9 cellular contexts compared by ENCODE assay signal in the genomic region with DNA sequence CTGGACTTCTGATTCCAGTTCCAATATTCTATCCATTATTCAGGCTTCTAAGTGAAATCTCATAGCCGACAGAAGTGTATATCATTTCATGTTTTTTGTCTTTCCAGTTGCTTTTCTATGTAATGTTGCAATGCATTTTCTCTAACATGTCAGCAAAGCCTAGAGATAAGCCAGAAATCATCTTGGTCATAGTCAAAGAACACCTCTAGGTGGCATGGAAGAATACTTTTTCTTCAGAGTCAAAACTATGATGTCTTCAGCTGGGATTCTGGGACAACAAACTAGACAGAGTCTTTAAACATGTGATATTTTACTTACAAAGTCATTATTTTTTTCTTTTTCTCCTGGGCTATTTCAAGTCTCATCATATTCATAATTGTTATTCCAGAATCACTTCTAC. TPM values are rescaled to one million over a fixed set of nuclear protein-coding genes. Genes with fewer than 3 reads are reported as not detected.
A peak's percentile ranks its signal among the peaks of the same experiment; 100 is the strongest.
DNase-seq lines count a peak whose midpoint lies in the region; ATAC-seq, FAIRE-seq and TF ChIP-seq lines count a peak whose summit lies in the region.
"Had no signal": no experiment of that assay in that cellular context is flagged by ENCODE, and none has a peak within 500 bp of the region (broad histone marks: within the 10 kb centered on the region; RNA-seq: fewer than 3 reads in every experiment).

No MANE protein-coding gene starts in this region.

- POLR2A ChIA-PET in A549 (lab: Yijun Ruan, JAX), result no interaction called here
- POLR2A ChIA-PET in K562 (lab: Yijun Ruan, JAX), result interaction anchor here (0.6 kb wide), 1 partner anchor 30 kb away, joined by 3 read pairs; no protein-coding TSS in a partner anchor

- H3K27me3 ChIP-seq in K562 (ENCODE audit: control insufficient read depth in 2 of 2, insufficient read depth in 2 of 2, low read length in 2 of 2) (peaks cover 0 to 8% of the 10 kb centered on the region in 2 experiments; a peak in 2 of 5 replicates), smooth muscle cell (ENCODE audit: low read depth) (peaks cover 54% of the 10 kb centered on the region), thyroid gland (no peaks in the 10 kb centered on the region)

- no peak overlapping the region for H3K27ac Mint-ChIP-seq in effector memory CD8-positive, alpha-beta T cell
- H3K27ac Mint-ChIP-seq: naive thymus-derived CD4-positive, alpha-beta T cell had no signal

- H3K9ac ChIP-seq in K562 (ENCODE audit: insufficient read depth in 1 of 2, low read depth in 2 of 2, low read length in 2 of 2), result no peak overlapping the region
- no peak overlapping the region for H3K9ac ChIP-seq in smooth muscle cell (ENCODE audit: low read depth)

- no peaks in the 10 kb centered on the region for H3K36me3 Mint-ChIP-seq in effector memory CD8-positive, alpha-beta T cell (ENCODE audit: insufficient read depth)
- H3K36me3 Mint-ChIP-seq: naive thymus-derived CD4-positive, alpha-beta T cell had no signal

- 3% methylated on average over 1 of the region's 1 CpG for WGBS in A549 (ENCODE audit: missing lambda C conversion rate)
- 6% methylated on average over 1 of the region's 1 CpG for WGBS in K562 (ENCODE audit: insufficient coverage, low coverage, missing lambda C conversion rate)
- 45% methylated on average over 1 of the region's 1 CpG for WGBS in smooth muscle cell (ENCODE audit: low lambda C conversion rate)
- WGBS in thyroid gland, 2 donors, result 74 to 80% methylated on average over 1 of the region's 1 CpG

- DNase-seq in A549 (ENCODE audit: low read depth in 1 of 2, low spot score in 1 of 2) (peak in 1 of 2 experiments; percentile 24), K562 (ENCODE audit: extremely low read depth in 1 of 4, low spot score in 3 of 4) (peak in 1 of 4 experiments; percentile 23), smooth muscle cell (lab: John Stamatoyannopoulos, UW; ENCODE audit: unreplicated experiment) (no peak), thyroid gland (no peak)
- no peak for DNase-seq in effector memory CD8-positive, alpha-beta T cell
- DNase-seq in activated T-cell treated with anti-CD3 and anti-CD28 coated beads, Interleukin-2, amount 50 U/mL, for 1 hour, result no peak

- TF ChIP-seq RAD21 in A549 (conservative IDR thresholded peaks at IDR 0.05 in 1 of 2, IDR thresholded peaks at IDR 0.05 in 1 of 2), result peak in 1 of 2 experiments; percentile 27; a peak in 1 of 5 replicates
- TF ChIP-seq RAD21 in K562 (CRISPR knock-in tag; conservative IDR thresholded peaks at IDR 0.05 in 1 of 2, IDR thresholded peaks at IDR 0.05 in 1 of 2), result peak; percentile 34 to 76; a peak in 3 of 4 replicates

- TF ChIP-seq EP300 in A549 (IDR thresholded peaks at IDR 0.05), result no peak
- TF ChIP-seq EP300 in K562 (IDR thresholded peaks at IDR 0.05; ENCODE audit: low read length), result no peak

- no peak for TF ChIP-seq POLR2A in A549 (IDR thresholded peaks at IDR 0.05; ENCODE audit: low read length)
- no peak for TF ChIP-seq POLR2A in K562 (conservative IDR thresholded peaks at IDR 0.05)
- TF ChIP-seq POLR2A in thyroid gland (IDR thresholded peaks at IDR 0.05), result no peak

- no TSS peak for BruUV-seq in K562 (replicated peaks; lab: Mats Ljungman, UMichigan)

- H3K4me1 ChIP-seq in A549 (peaks cover 6% of the 10 kb centered on the region; the same call in 1 of the 3 replicates), K562 (replicated peaks in 1 of 2; ENCODE audit: control insufficient read depth in 2 of 2, insufficient read depth in 2 of 2, low read length in 2 of 2) (peaks cover 0 to 5% of the 10 kb centered on the region in 2 experiments; a peak in 2 of 5 replicates), smooth muscle cell (ENCODE audit: low read depth) (peaks cover 3% of the 10 kb centered on the region), thyroid gland (peaks cover 0 to 13% of the 10 kb centered on the region in 2 donors)

- CTCF ChIA-PET in A549 (lab: Yijun Ruan, JAX) (interaction anchor here (1.1 to 1.4 kb wide), 4 partner anchors 36 to 159 kb away, joined by 3 to 6 read pairs (median 4); a partner anchor contains a TSS), K562 (lab: Yijun Ruan, JAX; ENCODE audit: low intra/inter-chr PET ratio) (interaction anchor here (0.8 to 1.5 kb wide), 4 partner anchors 60 to 117 kb away, joined by 3 to 7 read pairs (median 5); no protein-coding TSS in a partner anchor)

- H3K4me1 Mint-ChIP-seq in effector memory CD8-positive, alpha-beta T cell (ENCODE audit: low read depth in 2 of 2), result peaks cover 7 to 11% of the 10 kb centered on the region in 2 donors

- H3F3A ChIP-seq in smooth muscle cell (ENCODE audit: low read depth), result no peaks in the 10 kb centered on the region

- FAIRE-seq in A549 (lab: Jason Lieb, UNC) (no peak), K562 (lab: Jason Lieb, UNC) (peak; percentile 32)

- ATAC-seq in A549, result peak; percentile 66 to 72; a peak in 3 of 6 replicates
- peak; percentile 45 for ATAC-seq in GM18870 (IDR thresholded peaks at IDR 0.05; ENCODE audit: unreplicated experiment)
- peak; percentile 45 for ATAC-seq in HG03565 (IDR thresholded peaks at IDR 0.05; ENCODE audit: unreplicated experiment)
- ATAC-seq in K562, result peak; percentile 82
- ATAC-seq in effector memory CD8-positive, alpha-beta T cell (replicated peaks), result no peak
- ATAC-seq: naive thymus-derived CD4-positive, alpha-beta T cell had no signal

- no peak overlapping the region for H2AFZ ChIP-seq in K562 (ENCODE audit: low read depth, low read length)
- no peak overlapping the region for H2AFZ ChIP-seq in smooth muscle cell (ENCODE audit: low read depth)

- no peaks in the 10 kb centered on the region for H3K79me2 ChIP-seq in K562 (ENCODE audit: control insufficient read depth, insufficient read depth, low read length)
- no peaks in the 10 kb centered on the region for H3K79me2 ChIP-seq in smooth muscle cell (ENCODE audit: low read depth)

- H3K27me3 Mint-ChIP-seq in effector memory CD8-positive, alpha-beta T cell, result peaks cover 41 to 58% of the 10 kb centered on the region in 2 donors

- intact Hi-C loops in K562 (cut with micrococcal nuclease), result loop anchor here (2.0 kb wide), 1 partner anchor 108 kb away; no protein-coding TSS in a partner anchor
- intact Hi-C loops in thyroid gland (cut with DNase I), result no loop called here

- H3K4me3 Mint-ChIP-seq in effector memory CD8-positive, alpha-beta T cell, result no peak overlapping the region
- H3K4me3 Mint-ChIP-seq: naive thymus-derived CD4-positive, alpha-beta T cell had no signal

- no peaks in the 10 kb centered on the region for H3K9me3 Mint-ChIP-seq in effector memory CD8-positive, alpha-beta T cell

- in situ Hi-C loops in K562 (cut with MboI), result no loop called here

- no peak overlapping the region for H3K4me3 ChIP-seq in A549
- no peak overlapping the region for H3K4me3 ChIP-seq in K562
- no peak overlapping the region for H3K4me3 ChIP-seq in smooth muscle cell
- H3K4me3 ChIP-seq in thyroid gland (replicated peaks in 1 of 3), result no peak overlapping the region

- H3K4me2 ChIP-seq in A549, result no peak overlapping the region
- H3K4me2 ChIP-seq in K562 (ENCODE audit: insufficient read depth, low read length), result no peak overlapping the region
- no peak overlapping the region for H3K4me2 ChIP-seq in smooth muscle cell

- H3K36me3 ChIP-seq in K562 (ENCODE audit: control insufficient read depth, insufficient read depth, low read length), result no peaks in the 10 kb centered on the region
- no peaks in the 10 kb centered on the region for H3K36me3 ChIP-seq in smooth muscle cell (ENCODE audit: low read depth)
- H3K36me3 ChIP-seq in thyroid gland, result no peaks in the 10 kb centered on the region

- H3K9me1 ChIP-seq in K562 (ENCODE audit: control insufficient read depth, insufficient read depth, low read length), result no peaks in the 10 kb centered on the region

- H3K9me3 ChIP-seq in A549, result no peaks in the 10 kb centered on the region
- no peaks in the 10 kb centered on the region for H3K9me3 ChIP-seq in K562 (replicated peaks; ENCODE audit: control insufficient read depth, insufficient read depth, low read depth, low read length)
- H3K9me3 ChIP-seq in smooth muscle cell (replicated peaks; ENCODE audit: low read depth), result no peaks in the 10 kb centered on the region
- no peaks in the 10 kb centered on the region for H3K9me3 ChIP-seq in thyroid gland

- H4K20me1 ChIP-seq in K562 (replicated peaks; ENCODE audit: control insufficient read depth, insufficient read depth, low read length), result no peaks in the 10 kb centered on the region; the same call in 1 of the 2 replicates
- no peaks in the 10 kb centered on the region for H4K20me1 ChIP-seq in smooth muscle cell (ENCODE audit: low read depth)

- no peak overlapping the region for H3K27ac ChIP-seq in A549
- H3K27ac ChIP-seq in K562 (ENCODE audit: extremely low read depth, low read depth, low read length), result no peak overlapping the region
- no peak overlapping the region for H3K27ac ChIP-seq in smooth muscle cell (ENCODE audit: low read depth)
- H3K27ac ChIP-seq in thyroid gland, result no peak overlapping the region

- TF ChIP-seq CTCF in A549 (IDR thresholded peaks at IDR 0.05), result peak; percentile 16; the same call in 1 of the 3 replicates
- TF ChIP-seq CTCF in K562 (IDR thresholded peaks at IDR 0.05 in 2 of 3, conservative IDR thresholded peaks at IDR 0.05 in 1 of 3; ENCODE audit: insufficient read depth in 2 of 3, low read depth in 1 of 3, low read length in 3 of 3), result peak; percentile 16 to 39 (median 23); a peak in 3 of 6 replicates
- TF ChIP-seq CTCF in smooth muscle cell (IDR thresholded peaks at IDR 0.05; ENCODE audit: borderline replicate concordance, insufficient read depth, poor library complexity, severe bottlenecking), result peak; percentile 35
- no peak for TF ChIP-seq CTCF in thyroid gland (IDR thresholded peaks at IDR 0.05)

RNA-seq across cellular contexts. Expression of a gene that starts 4.4 kb away (rescaled TPM):
- polyA plus RNA-seq in A549 (2011; rRNA removed) (1.0 and 1.1 TPM in 2 replicates), A549 (2017; fragmentation: RNase III; extraction: RNeasy Plus Mini Kit Qiagen cat#74134 plus additional on column Dnase treatment) (0.72 to 0.95 TPM (median 0.84 TPM) in 3 replicates), K562 (2011; rRNA removed) (0.54 and 1.4 TPM in 2 replicates), K562 (2014; fragmentation: Illumina TruSeq; extraction: Trizol) (0.86 and 0.97 TPM in 2 replicates), K562 (2014; fragmentation: Nextera tagmentation; extraction: Ambion mirVana) (1 to 10 TPM in 1 of 2 experiments, under 1 TPM in 1; 0.77 to 1.1 TPM), K562 (2014; rRNA removed) (1.1 and 1.7 TPM in 2 replicates), smooth muscle cell (0.71 and 1.3 TPM in 2 replicates)
- polyA plus RNA-seq in A549 (2012; cell fraction: cytosol; rRNA removed), result 1.1 and 1.2 TPM in 2 replicates
- 0.86 and 1.1 TPM in 2 replicates for polyA plus RNA-seq in A549 (2012; cell fraction: nucleus; rRNA removed)
- polyA minus RNA-seq in A549 (2011; rRNA and poly(A)+ RNA removed), result 0.39 and 1.2 TPM in 2 replicates
- total RNA-seq in K562 (2011; cell fraction: chromatin; rRNA removed; ENCODE audit: low replicate concordance), result 1.7 and 3.0 TPM in 2 replicates
- 2.5 and 2.6 TPM in 2 replicates for total RNA-seq in K562 (2011; cell fraction: nucleolus; rRNA removed)
- 3.0 and 6.0 TPM in 2 replicates for total RNA-seq in K562 (2011; cell fraction: nucleoplasm; rRNA removed)
- total RNA-seq in K562 (2014; rRNA removed) (1.2 and 2.7 TPM in 2 replicates), K562 (2014; rRNA removed; fragmentation: Illumina TruSeq; extraction: Trizol) (0.93 and 0.98 TPM in 2 replicates), K562 (2015; rRNA removed; fragmentation: Illumina TruSeq; extraction: Trizol) (1.4 and 1.8 TPM in 2 replicates), K562 (2021) (1.5 and 1.9 TPM in 2 replicates), smooth muscle cell (0.31 and 0.36 TPM in 2 replicates), thyroid gland (10 to 100 TPM in 1 of 4 donors, 1 to 10 TPM in 2, not detected in 1; 2.3 to 10.2 (median 4.9) TPM)
- polyA plus RNA-seq in K562 (2011; cell fraction: cytosol; rRNA removed), result 0.66 and 1.5 TPM in 2 replicates
- polyA plus RNA-seq in K562 (2011; cell fraction: nucleus; rRNA removed), result 0.94 and 1.7 TPM in 2 replicates
- polyA plus RNA-seq in K562 (2012), result 2.5 and 2.6 TPM in 2 replicates
- polyA minus RNA-seq in K562 (2011; rRNA and poly(A)+ RNA removed), result 1.1 and 1.3 TPM in 2 replicates
- polyA minus RNA-seq in K562 (2011; cell fraction: cytosol; rRNA and poly(A)+ RNA removed), result not detected in 2 replicates
- polyA minus RNA-seq in K562 (2011; cell fraction: nucleus; rRNA and poly(A)+ RNA removed), result 1.8 and 2.3 TPM in 2 replicates

RNA-seq across cellular contexts. Expression of a gene that starts 45.2 kb away (rescaled TPM):
- polyA plus RNA-seq in A549 (2011; rRNA removed), result 10.2 and 11.1 TPM in 2 replicates
- 2.8 and 4.0 TPM in 2 replicates for polyA plus RNA-seq in A549 (2012; cell fraction: cytosol; rRNA removed)
- 2.9 and 3.1 TPM in 2 replicates for polyA plus RNA-seq in A549 (2012; cell fraction: nucleus; rRNA removed)
- 8.9 to 10.9 TPM (median 10.3 TPM) in 3 replicates for polyA plus RNA-seq in A549 (2017; fragmentation: RNase III; extraction: RNeasy Plus Mini Kit Qiagen cat#74134 plus additional on column Dnase treatment)
- polyA minus RNA-seq in A549 (2011; rRNA and poly(A)+ RNA removed), result 5.2 TPM in 2 replicates
- 3.5 and 4.1 TPM in 2 replicates for total RNA-seq in K562 (2011; cell fraction: chromatin; rRNA removed; ENCODE audit: low replicate concordance)
- 5.7 and 6.7 TPM in 2 replicates for total RNA-seq in K562 (2011; cell fraction: nucleolus; rRNA removed)
- total RNA-seq in K562 (2011; cell fraction: nucleoplasm; rRNA removed), result 5.3 and 5.6 TPM in 2 replicates
- 7.2 and 9.7 TPM in 2 replicates for total RNA-seq in K562 (2014; rRNA removed)
- total RNA-seq in K562 (2014; rRNA removed; fragmentation: Illumina TruSeq; extraction: Trizol), result 7.7 and 8.1 TPM in 2 replicates
- 7.8 TPM in 2 replicates for total RNA-seq in K562 (2015; rRNA removed; fragmentation: Illumina TruSeq; extraction: Trizol)
- total RNA-seq in K562 (2021), result 10.3 and 11.0 TPM in 2 replicates
- polyA plus RNA-seq in K562 (2011; rRNA removed), result 4.1 and 5.7 TPM in 2 replicates
- polyA plus RNA-seq in K562 (2011; cell fraction: cytosol; rRNA removed), result 2.8 and 4.7 TPM in 2 replicates
- 1.7 and 2.5 TPM in 2 replicates for polyA plus RNA-seq in K562 (2011; cell fraction: nucleus; rRNA removed)
- polyA plus RNA-seq in K562 (2012), result 7.1 and 8.5 TPM in 2 replicates
- 6.7 and 7.5 TPM in 2 replicates for polyA plus RNA-seq in K562 (2014; fragmentation: Illumina TruSeq; extraction: Trizol)
- 1 to 10 TPM in 1 of 2 experiments, under 1 TPM in 1; 0.99 to 2.2 TPM for polyA plus RNA-seq in K562 (2014; fragmentation: Nextera tagmentation; extraction: Ambion mirVana)
- polyA plus RNA-seq in K562 (2014; rRNA removed), result 8.1 and 10.8 TPM in 2 replicates
- polyA minus RNA-seq in K562 (2011; rRNA and poly(A)+ RNA removed), result 2.6 and 3.1 TPM in 2 replicates
- 2.5 and 3.7 TPM in 2 replicates for polyA minus RNA-seq in K562 (2011; cell fraction: cytosol; rRNA and poly(A)+ RNA removed)
- 3.8 and 4.3 TPM in 2 replicates for polyA minus RNA-seq in K562 (2011; cell fraction: nucleus; rRNA and poly(A)+ RNA removed)
- total RNA-seq in smooth muscle cell, result 7.2 and 8.6 TPM in 2 replicates
- polyA plus RNA-seq in smooth muscle cell, result 5.6 and 7.0 TPM in 2 replicates
- total RNA-seq in thyroid gland, result 10 to 100 TPM in 3 of 4 donors, 1 to 10 TPM in 1; 8.6 to 15.2 (median 13.4) TPM

Comparison
In these comparisons a context has a peak if more than half of its experiments do, and no peak if none do; other contexts are left out.
1. CTCF ChIP-seq: peak in A549 (single experiment), K562 (3 of 3) and smooth muscle cell (single experiment); none in thyroid gland (0 of 6).